In genomic region chr9:87799503-87799902, GRCh38 we compare ENCODE assay signal across 16 cellular contexts.
DNase-seq lines count a peak whose midpoint lies in the region; ATAC-seq lines count a peak whose summit lies in the region.
"Had no signal": no experiment of that assay in that cellular context is flagged by ENCODE, and none has a peak within 500 bp of the region (broad histone marks: within the 10 kb centered on the region; RNA-seq: fewer than 3 reads in every experiment).

No MANE protein-coding gene starts in this region.

- H3K27ac Mint-ChIP-seq in dendritic cell treated with granulocyte-macrophage colony-stimulating factor and Interleukin-4, amounts not matched to agents 40 ng/mL and 50 ng/mL, for 4 days = peak overlapping the region; percentile 21
- no peak overlapping the region for H3K27ac Mint-ChIP-seq in activated CD8-positive, alpha-beta T cell treated with anti-CD3 and anti-CD28 coated beads, Interleukin-2, amount 10 ng/mL, durations not matched to agents 7 days and 5 days
- H3K27ac Mint-ChIP-seq: B cell; CD4-positive, CD25-positive, alpha-beta regulatory T cell; CD8-positive, alpha-beta T cell had no signal

- peak overlapping the region; percentile 24 for H3K18ac ChIP-seq in neuronal stem cell (ENCODE audit: low read length)

- WGBS in neuronal stem cell (ENCODE audit: extremely low coverage in 2 of 2, insufficient read length in 2 of 2, insufficient replicate concordance in 1 of 2), 2 donors = no CpG with 5 or more reads among the region's 5 CpGs

- no peak overlapping the region for H2BK5ac ChIP-seq in neuronal stem cell (ENCODE audit: low read length)

- H2BK12ac ChIP-seq in neuronal stem cell (ENCODE audit: low read length) = no peak overlapping the region

- H2BK15ac ChIP-seq in neuronal stem cell (ENCODE audit: low read length) = peak overlapping the region; percentile 34

- no peak overlapping the region for H2AFZ ChIP-seq in neuronal stem cell (ENCODE audit: low read length)
- H2AFZ ChIP-seq: GM23248 had no signal

- peaks cover 0 to 14% (median 0%) of the 10 kb centered on the region in 3 experiments for H3K27me3 ChIP-seq in neuronal stem cell (ENCODE audit: control insufficient read depth in 3 of 3, insufficient read depth in 3 of 3, low read depth in 1 of 3, low read length in 3 of 3)
- H3K27me3 ChIP-seq: BLaER1 had no signal

- peak overlapping the region; percentile 11 for H2AK5ac ChIP-seq in neuronal stem cell (ENCODE audit: low read depth, low read length)

- intact Hi-C loops in dendritic cell treated with granulocyte-macrophage colony-stimulating factor and Interleukin-4, amounts not matched to agents 40 ng/mL and 50 ng/mL, for 4 days (cut with micrococcal nuclease) = no loop called here

- CTCF ChIA-PET in activated CD8-positive, alpha-beta T cell treated with anti-CD3 and anti-CD28 coated beads, Interleukin-2, amount 10 ng/mL, durations not matched to agents 7 days and 5 days (lab: Charles Lee) = no interaction called here

- no peak overlapping the region for H3K4ac ChIP-seq in neuronal stem cell (ENCODE audit: low read length)

- DNase-seq in neuronal stem cell (ENCODE audit: low spot score) = no peak
- DNase-seq in activated CD8-positive, alpha-beta T cell treated with anti-CD3 and anti-CD28 coated beads, Interleukin-2, amount 10 ng/mL, durations not matched to agents 7 days and 5 days = no peak
- no peak for DNase-seq in activated CD8-positive, alpha-beta memory T cell treated with anti-CD3 and anti-CD28 coated beads for 24 hours
- DNase-seq: Caco-2; CD4-positive, CD25-positive, alpha-beta regulatory T cell; CD8-positive, alpha-beta T cell; DMS153; DND-41; GM23248; H9 had no signal

- H3K27ac ChIP-seq in neuronal stem cell (replicated peaks; ENCODE audit: low read length) = no peak overlapping the region
- H3K27ac ChIP-seq: BLaER1, GM23248 had no signal

- no peak overlapping the region for H3K4me3 ChIP-seq in neuronal stem cell (ENCODE audit: low read length in 2 of 2)
- H3K4me3 ChIP-seq: BLaER1, GM23248 had no signal

- ATAC-seq in esophagus mucosa (peak; percentile 79), GM18861 (IDR thresholded peaks at IDR 0.05; ENCODE audit: unreplicated experiment) (no peak)
- ATAC-seq in activated CD8-positive, alpha-beta T cell treated with anti-CD3 and anti-CD28 coated beads, Interleukin-2, amount 10 ng/mL, durations not matched to agents 7 days and 5 days = no peak
- ATAC-seq: CD8-positive, alpha-beta T cell; HCT116 had no signal

- peaks cover 15% of the 10 kb centered on the region for H3K27me3 Mint-ChIP-seq in dendritic cell treated with granulocyte-macrophage colony-stimulating factor and Interleukin-4, amounts not matched to agents 40 ng/mL and 50 ng/mL, for 4 days
- peaks cover 3% of the 10 kb centered on the region for H3K27me3 Mint-ChIP-seq in activated CD8-positive, alpha-beta T cell treated with anti-CD3 and anti-CD28 coated beads, Interleukin-2, amount 10 ng/mL, durations not matched to agents 7 days and 5 days (ENCODE audit: low read depth)
- H3K27me3 Mint-ChIP-seq: CD4-positive, CD25-positive, alpha-beta regulatory T cell had no signal

- peak overlapping the region; percentile 4 for H3K23ac ChIP-seq in neuronal stem cell (ENCODE audit: low read depth, low read length, poor library complexity)

- H3K9me3 Mint-ChIP-seq in dendritic cell treated with granulocyte-macrophage colony-stimulating factor and Interleukin-4, amounts not matched to agents 40 ng/mL and 50 ng/mL, for 4 days = no peaks in the 10 kb centered on the region
- H3K9me3 Mint-ChIP-seq in activated CD8-positive, alpha-beta T cell treated with anti-CD3 and anti-CD28 coated beads, Interleukin-2, amount 10 ng/mL, durations not matched to agents 7 days and 5 days (ENCODE audit: insufficient read depth) = no peaks in the 10 kb centered on the region
- H3K9me3 Mint-ChIP-seq: CD8-positive, alpha-beta T cell; H9 had no signal

- H3K79me1 ChIP-seq in neuronal stem cell (ENCODE audit: low read depth, low read length) = no peaks in the 10 kb centered on the region

- no peak overlapping the region for H3K14ac ChIP-seq in neuronal stem cell (ENCODE audit: low read length)

- H3K36me3 ChIP-seq in neuronal stem cell (replicated peaks in 1 of 2; ENCODE audit: control insufficient read depth in 2 of 2, insufficient read depth in 2 of 2, low read length in 2 of 2) = no peaks in the 10 kb centered on the region
- H3K36me3 ChIP-seq: BLaER1 had no signal

- POLR2A ChIA-PET in activated CD8-positive, alpha-beta T cell treated with anti-CD3 and anti-CD28 coated beads, Interleukin-2, amount 10 ng/mL, durations not matched to agents 7 days and 5 days (lab: Charles Lee) = no interaction called here

- no peak overlapping the region for H3K9ac ChIP-seq in neuronal stem cell (ENCODE audit: low read depth, low read length, poor library complexity)
- H3K9ac ChIP-seq: BLaER1, GM23248 had no signal

- peak overlapping the region; percentile 4 for H2BK120ac ChIP-seq in neuronal stem cell (ENCODE audit: low read depth, low read length)

- H3K4me1 Mint-ChIP-seq in dendritic cell treated with granulocyte-macrophage colony-stimulating factor and Interleukin-4, amounts not matched to agents 40 ng/mL and 50 ng/mL, for 4 days (ENCODE audit: low read depth) = peaks cover 28% of the 10 kb centered on the region
- H3K4me1 Mint-ChIP-seq in activated CD8-positive, alpha-beta T cell treated with anti-CD3 and anti-CD28 coated beads, Interleukin-2, amount 10 ng/mL, durations not matched to agents 7 days and 5 days (ENCODE audit: low read depth) = no peaks in the 10 kb centered on the region
- H3K4me1 Mint-ChIP-seq: B cell had no signal

- no peak overlapping the region for H3K4me2 ChIP-seq in neuronal stem cell (ENCODE audit: insufficient read depth, low read length, poor library complexity, severe bottlenecking)
- H3K4me2 ChIP-seq: BLaER1 had no signal

- no peaks in the 10 kb centered on the region for H3K9me3 ChIP-seq in neuronal stem cell (replicated peaks in 1 of 2; ENCODE audit: control insufficient read depth in 2 of 2, insufficient read depth in 1 of 2, low read depth in 1 of 2, low read length in 2 of 2)
- H3K9me3 ChIP-seq: BLaER1, Caco-2 had no signal

- no peak overlapping the region for H4K91ac ChIP-seq in neuronal stem cell (ENCODE audit: low read depth, low read length, poor library complexity)

- H4K8ac ChIP-seq in neuronal stem cell (ENCODE audit: low read depth, low read length) = no peak overlapping the region

- H3K4me3 Mint-ChIP-seq in dendritic cell treated with granulocyte-macrophage colony-stimulating factor and Interleukin-4, amounts not matched to agents 40 ng/mL and 50 ng/mL, for 4 days = no peak overlapping the region
- H3K4me3 Mint-ChIP-seq in activated CD8-positive, alpha-beta T cell treated with anti-CD3 and anti-CD28 coated beads, Interleukin-2, amount 10 ng/mL, durations not matched to agents 7 days and 5 days = no peak overlapping the region
- H3K4me3 Mint-ChIP-seq: B cell; CD8-positive, alpha-beta T cell; H9 had no signal

- no peaks in the 10 kb centered on the region for H3K36me3 Mint-ChIP-seq in dendritic cell treated with granulocyte-macrophage colony-stimulating factor and Interleukin-4, amounts not matched to agents 40 ng/mL and 50 ng/mL, for 4 days (ENCODE audit: low read depth)
- no peaks in the 10 kb centered on the region for H3K36me3 Mint-ChIP-seq in activated CD8-positive, alpha-beta T cell treated with anti-CD3 and anti-CD28 coated beads, Interleukin-2, amount 10 ng/mL, durations not matched to agents 7 days and 5 days (ENCODE audit: low read depth)
- H3K36me3 Mint-ChIP-seq: CD4-positive, CD25-positive, alpha-beta regulatory T cell; CD8-positive, alpha-beta T cell had no signal

- peaks cover 0 to 9% of the 10 kb centered on the region in 2 donors for H3K4me1 ChIP-seq in neuronal stem cell (ENCODE audit: control insufficient read depth in 2 of 2, insufficient read depth in 1 of 2, low read depth in 1 of 2, low read length in 2 of 2)
